8 cellular contexts compared by ENCODE assay signal in the genomic region with DNA sequence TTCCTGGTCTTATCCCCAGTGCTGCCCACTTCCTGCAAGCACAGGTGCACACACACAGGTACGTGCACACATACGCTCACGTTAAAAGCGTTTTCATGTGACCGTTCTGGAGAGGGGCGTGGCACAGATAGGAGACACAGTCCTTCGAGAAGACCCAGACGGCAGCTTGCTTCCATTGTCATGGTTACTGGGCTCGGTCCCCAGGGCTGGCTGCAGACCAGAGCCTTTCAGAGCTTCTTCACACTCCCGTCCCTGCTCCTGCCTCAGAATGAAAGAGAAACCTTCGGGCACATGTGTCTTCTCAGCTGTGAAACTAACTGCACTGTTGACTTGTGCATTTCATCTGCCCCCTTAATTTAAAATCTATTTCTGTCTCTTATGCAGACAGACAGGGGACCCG.
DNase-seq lines count a peak whose midpoint lies in the region; ATAC-seq and TF ChIP-seq lines count a peak whose summit lies in the region.

No MANE protein-coding gene starts in this region.

- WGBS in SK-N-SH (ENCODE audit: low lambda C conversion rate): 84% methylated on average over 12 of the region's 12 CpGs

- ATAC-seq in SK-N-SH treated with all-trans-retinoic acid at 6 μM for 48 hours: no peak
- peak; percentile 82 for ATAC-seq in HG03066 (IDR thresholded peaks at IDR 0.05; ENCODE audit: low read depth, unreplicated experiment)
- peak; percentile 67 for ATAC-seq in stimulated activated memory B cell treated with anti-CD40 and anti-IgM and Interleukin-4, amounts not matched to agents 10 μg/mL and 1 μg/mL and 100 μg/mL, for 72 hours

- H2AFZ ChIP-seq in SK-N-SH (ENCODE audit: low read depth): no peak overlapping the region

- H3K9ac ChIP-seq in SK-N-SH: no peak overlapping the region

- no peak for TF ChIP-seq EP300 in SK-N-SH (IDR thresholded peaks at IDR 0.05; ENCODE audit: borderline replicate concordance in 1 of 2, low read depth in 1 of 2, low read length in 1 of 2)

- H3K36me3 Mint-ChIP-seq in stimulated activated memory B cell treated with anti-CD40 and anti-IgM and Interleukin-4, amounts not matched to agents 10 μg/mL and 1 μg/mL and 100 μg/mL, for 72 hours: peaks cover 26% of the 10 kb centered on the region
- peaks cover 9% of the 10 kb centered on the region for H3K36me3 Mint-ChIP-seq in progenitor cell of endocrine pancreas (ENCODE audit: insufficient read depth)

- no peak overlapping the region for H3K27ac Mint-ChIP-seq in stimulated activated memory B cell treated with anti-CD40 and anti-IgM and Interleukin-4, amounts not matched to agents 10 μg/mL and 1 μg/mL and 100 μg/mL, for 72 hours
- no peak overlapping the region for H3K27ac Mint-ChIP-seq in progenitor cell of endocrine pancreas

- H3K4me3 Mint-ChIP-seq in stimulated activated memory B cell treated with anti-CD40 and anti-IgM and Interleukin-4, amounts not matched to agents 10 μg/mL and 1 μg/mL and 100 μg/mL, for 72 hours: peak overlapping the region; percentile 37
- H3K4me3 Mint-ChIP-seq in progenitor cell of endocrine pancreas (ENCODE audit: low read depth): no peak overlapping the region

- no peaks in the 10 kb centered on the region for H3K9me3 ChIP-seq in SK-N-SH

- H4K20me1 ChIP-seq in SK-N-SH (ENCODE audit: insufficient read depth): no peaks in the 10 kb centered on the region

- DNase-seq in SK-N-SH (peak; percentile 50), progenitor cell of endocrine pancreas (ENCODE audit: low spot score, unreplicated experiment) (no peak), NCI-H187 treated with DMSO at 0.1 percent for 48 hours (lab: John Stamatoyannopoulos, UW) (no peak), T1000 (lab: John Stamatoyannopoulos, UW) (no peak)

- POLR2A ChIA-PET in SK-N-SH (lab: Yijun Ruan, JAX): interaction anchor here (0.6 to 1.9 kb wide), 2 partner anchors 40 to 74 kb away, joined by 3 to 4 read pairs; no protein-coding TSS in a partner anchor

- TF ChIP-seq RAD21 in SK-N-SH (IDR thresholded peaks at IDR 0.05; ENCODE audit: low read length): no peak

- H3K36me3 ChIP-seq in SK-N-SH (replicated peaks in 1 of 2; ENCODE audit: control insufficient read depth in 1 of 2, insufficient read depth in 2 of 2, low read length in 1 of 2): peaks cover 0 to 4% of the 10 kb centered on the region in 2 experiments

- TF ChIP-seq CTCF in SK-N-SH (IDR thresholded peaks at IDR 0.05) (no peak), progenitor cell of endocrine pancreas (IDR thresholded peaks at IDR 0.05; ENCODE audit: unreplicated experiment) (no peak)

- peaks cover 6% of the 10 kb centered on the region for H3K9me3 Mint-ChIP-seq in stimulated activated memory B cell treated with anti-CD40 and anti-IgM and Interleukin-4, amounts not matched to agents 10 μg/mL and 1 μg/mL and 100 μg/mL, for 72 hours
- H3K9me3 Mint-ChIP-seq in progenitor cell of endocrine pancreas (ENCODE audit: low read depth): no peaks in the 10 kb centered on the region

- H3K9me2 ChIP-seq in SK-N-SH: no peaks in the 10 kb centered on the region

- CTCF ChIA-PET in SK-N-SH (lab: Yijun Ruan, JAX): interaction anchor here (0.8 to 3.2 kb wide), 7 partner anchors 10 to 158 kb away, joined by 3 to 16 read pairs (median 4); a partner anchor contains a TSS

- H3K4me1 Mint-ChIP-seq in stimulated activated memory B cell treated with anti-CD40 and anti-IgM and Interleukin-4, amounts not matched to agents 10 μg/mL and 1 μg/mL and 100 μg/mL, for 72 hours: peaks cover 8% of the 10 kb centered on the region
- peaks cover 40% of the 10 kb centered on the region for H3K4me1 Mint-ChIP-seq in progenitor cell of endocrine pancreas (ENCODE audit: low read depth)

- H3K27me3 Mint-ChIP-seq in stimulated activated memory B cell treated with anti-CD40 and anti-IgM and Interleukin-4, amounts not matched to agents 10 μg/mL and 1 μg/mL and 100 μg/mL, for 72 hours: no peaks in the 10 kb centered on the region
- H3K27me3 Mint-ChIP-seq in progenitor cell of endocrine pancreas: no peaks in the 10 kb centered on the region

- no peak overlapping the region for H3K4me2 ChIP-seq in SK-N-SH

- no peak overlapping the region; a peak in 1 of 4 replicates for H3K27ac ChIP-seq in SK-N-SH (ENCODE audit: low read depth in 2 of 2, low read length in 1 of 2)
- H3K27ac ChIP-seq in cingulate gyrus (ENCODE audit: low read depth, low read length): peak overlapping the region; percentile 77

- H3K79me2 ChIP-seq in SK-N-SH (ENCODE audit: insufficient read depth): peaks cover 13% of the 10 kb centered on the region

- H3K27me3 ChIP-seq in SK-N-SH (ENCODE audit: insufficient read depth): no peaks in the 10 kb centered on the region

- peaks cover 21% of the 10 kb centered on the region for H3F3A ChIP-seq in SK-N-SH (replicated peaks; ENCODE audit: insufficient read depth)

- peaks cover 6 to 32% of the 10 kb centered on the region in 2 experiments; a peak in 2 of 4 replicates for H3K4me1 ChIP-seq in SK-N-SH (ENCODE audit: control insufficient read depth in 1 of 2, insufficient read depth in 2 of 2, low read depth in 1 of 2, low read length in 1 of 2)

- no peak overlapping the region for H3K4me3 ChIP-seq in SK-N-SH (ENCODE audit: low read depth in 2 of 2, low read length in 1 of 2)

TF ChIP-seq in SK-N-SH, 30 proteins besides CTCF, POLR2A, EP300 and RAD21:
- no peak for TF ChIP-seq JUND (IDR thresholded peaks at IDR 0.05)
- TF ChIP-seq, protein P1, sequence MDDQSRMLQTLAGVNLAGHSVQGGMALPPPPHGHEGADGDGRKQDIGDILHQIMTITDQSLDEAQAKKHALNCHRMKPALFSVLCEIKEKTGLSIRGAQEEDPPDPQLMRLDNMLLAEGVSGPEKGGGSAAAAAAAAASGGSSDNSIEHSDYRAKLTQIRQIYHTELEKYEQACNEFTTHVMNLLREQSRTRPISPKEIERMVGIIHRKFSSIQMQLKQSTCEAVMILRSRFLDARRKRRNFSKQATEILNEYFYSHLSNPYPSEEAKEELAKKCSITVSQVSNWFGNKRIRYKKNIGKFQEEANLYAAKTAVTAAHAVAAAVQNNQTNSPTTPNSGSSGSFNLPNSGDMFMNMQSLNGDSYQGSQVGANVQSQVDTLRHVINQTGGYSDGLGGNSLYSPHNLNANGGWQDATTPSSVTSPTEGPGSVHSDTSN (IDR thresholded peaks at IDR 0.05): no peak
- no peak for TF ChIP-seq MXI1 (IDR thresholded peaks at IDR 0.05; ENCODE audit: low read depth, low read length)
- TF ChIP-seq, protein P2, sequence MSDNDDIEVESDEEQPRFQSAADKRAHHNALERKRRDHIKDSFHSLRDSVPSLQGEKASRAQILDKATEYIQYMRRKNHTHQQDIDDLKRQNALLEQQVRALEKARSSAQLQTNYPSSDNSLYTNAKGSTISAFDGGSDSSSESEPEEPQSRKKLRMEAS (IDR thresholded peaks at IDR 0.05; ENCODE audit: low read depth): no peak
- TF ChIP-seq CHD2 (IDR thresholded peaks at IDR 0.05; ENCODE audit: low read length, partially characterized antibody): no peak
- no peak for TF ChIP-seq YY1 (IDR thresholded peaks at IDR 0.05; ENCODE audit: low read depth)
- TF ChIP-seq RCOR1 (IDR thresholded peaks at IDR 0.05; ENCODE audit: low read length): no peak
- no peak for TF ChIP-seq TEAD4 (IDR thresholded peaks at IDR 0.05; ENCODE audit: borderline replicate concordance, insufficient read depth)
- TF ChIP-seq FOXJ3 (CRISPR knock-in tag; IDR thresholded peaks at IDR 0.05): no peak

TF ChIP-seq in SK-N-SH treated with all-trans-retinoic acid at 6 μM for 48 hours, 23 proteins besides CTCF, POLR2A, EP300 and RAD21 (continues in another document):
- TF ChIP-seq, protein P3, sequence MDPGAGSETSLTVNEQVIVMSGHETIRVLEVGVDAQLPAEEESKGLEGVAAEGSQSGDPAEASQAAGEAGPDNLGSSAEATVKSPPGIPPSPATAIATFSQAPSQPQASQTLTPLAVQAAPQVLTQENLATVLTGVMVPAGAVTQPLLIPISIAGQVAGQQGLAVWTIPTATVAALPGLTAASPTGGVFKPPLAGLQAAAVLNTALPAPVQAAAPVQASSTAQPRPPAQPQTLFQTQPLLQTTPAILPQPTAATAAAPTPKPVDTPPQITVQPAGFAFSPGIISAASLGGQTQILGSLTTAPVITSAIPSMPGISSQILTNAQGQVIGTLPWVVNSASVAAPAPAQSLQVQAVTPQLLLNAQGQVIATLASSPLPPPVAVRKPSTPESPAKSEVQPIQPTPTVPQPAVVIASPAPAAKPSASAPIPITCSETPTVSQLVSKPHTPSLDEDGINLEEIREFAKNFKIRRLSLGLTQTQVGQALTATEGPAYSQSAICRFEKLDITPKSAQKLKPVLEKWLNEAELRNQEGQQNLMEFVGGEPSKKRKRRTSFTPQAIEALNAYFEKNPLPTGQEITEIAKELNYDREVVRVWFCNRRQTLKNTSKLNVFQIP (CRISPR knock-in tag; IDR thresholded peaks at IDR 0.05; ENCODE audit: borderline replicate concordance, low read depth): no peak
- TF ChIP-seq PPARA (CRISPR knock-in tag; IDR thresholded peaks at IDR 0.05; ENCODE audit: borderline replicate concordance) (no peak), ZFP3 (CRISPR knock-in tag; IDR thresholded peaks at IDR 0.05) (no peak), GLIS3 (CRISPR knock-in tag; IDR thresholded peaks at IDR 0.05) (no peak), ARNTL (CRISPR knock-in tag; IDR thresholded peaks at IDR 0.05; ENCODE audit: borderline replicate concordance, low read depth) (no peak), ZC3H10 (CRISPR knock-in tag; IDR thresholded peaks at IDR 0.05) (no peak), TOX (CRISPR knock-in tag; IDR thresholded peaks at IDR 0.05; ENCODE audit: borderline replicate concordance) (no peak)
- TF ChIP-seq, protein P4, sequence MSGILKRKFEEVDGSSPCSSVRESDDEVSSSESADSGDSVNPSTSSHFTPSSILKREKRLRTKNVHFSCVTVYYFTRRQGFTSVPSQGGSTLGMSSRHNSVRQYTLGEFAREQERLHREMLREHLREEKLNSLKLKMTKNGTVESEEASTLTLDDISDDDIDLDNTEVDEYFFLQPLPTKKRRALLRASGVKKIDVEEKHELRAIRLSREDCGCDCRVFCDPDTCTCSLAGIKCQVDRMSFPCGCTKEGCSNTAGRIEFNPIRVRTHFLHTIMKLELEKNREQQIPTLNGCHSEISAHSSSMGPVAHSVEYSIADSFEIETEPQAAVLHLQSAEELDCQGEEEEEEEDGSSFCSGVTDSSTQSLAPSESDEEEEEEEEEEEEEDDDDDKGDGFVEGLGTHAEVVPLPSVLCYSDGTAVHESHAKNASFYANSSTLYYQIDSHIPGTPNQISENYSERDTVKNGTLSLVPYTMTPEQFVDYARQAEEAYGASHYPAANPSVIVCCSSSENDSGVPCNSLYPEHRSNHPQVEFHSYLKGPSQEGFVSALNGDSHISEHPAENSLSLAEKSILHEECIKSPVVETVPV (CRISPR knock-in tag; IDR thresholded peaks at IDR 0.05): no peak
